In genomic region chr7:20158684-20159083, GRCh38 we compare ENCODE assay signal across 11 cellular contexts. TPM values are rescaled to one million over a fixed set of nuclear protein-coding genes. Genes with fewer than 3 reads are reported as not detected.
DNase-seq lines count a peak whose midpoint lies in the region; ATAC-seq and TF ChIP-seq lines count a peak whose summit lies in the region.
"Had no signal": no experiment of that assay in that cellular context is flagged by ENCODE, and none has a peak within 500 bp of the region (broad histone marks: within the 10 kb centered on the region; RNA-seq: fewer than 3 reads in every experiment).

No MANE protein-coding gene starts in this region.

- no peaks in the 10 kb centered on the region for H3K27me3 Mint-ChIP-seq in activated CD8-positive, alpha-beta T cell treated with anti-CD3 and anti-CD28 coated beads for 36 hours
- H3K27me3 Mint-ChIP-seq: central memory CD8-positive, alpha-beta T cell had no signal

- ATAC-seq in GM19351 (IDR thresholded peaks at IDR 0.05; ENCODE audit: unreplicated experiment), result peak; percentile 77
- ATAC-seq in left cardiac atrium, result peak; percentile 77 to 81
- no peak for ATAC-seq in HG03039 (IDR thresholded peaks at IDR 0.05; ENCODE audit: unreplicated experiment)
- ATAC-seq in activated CD8-positive, alpha-beta T cell treated with anti-CD3 and anti-CD28 coated beads for 36 hours, result no peak

- H3K4me1 Mint-ChIP-seq in activated CD8-positive, alpha-beta T cell treated with anti-CD3 and anti-CD28 coated beads for 36 hours (ENCODE audit: low read depth), result no peaks in the 10 kb centered on the region
- H3K4me1 Mint-ChIP-seq: central memory CD8-positive, alpha-beta T cell had no signal

- CTCF ChIA-PET in activated CD8-positive, alpha-beta T cell treated with anti-CD3 and anti-CD28 coated beads for 36 hours (lab: Charles Lee), result interaction anchor here (0.9 to 1.7 kb wide), 3 partner anchors 10 to 411 kb away, joined by 3 to 6 read pairs (median 4); no protein-coding TSS in a partner anchor

- TF ChIP-seq CTCF in AG09319 (IDR thresholded peaks at IDR 0.05; ENCODE audit: low read depth, low read length), result peak; percentile 12
- no peak for TF ChIP-seq CTCF in activated CD8-positive, alpha-beta T cell treated with anti-CD3 and anti-CD28 coated beads for 36 hours (IDR thresholded peaks at IDR 0.05)

- H3K36me3 Mint-ChIP-seq in activated CD8-positive, alpha-beta T cell treated with anti-CD3 and anti-CD28 coated beads for 36 hours (ENCODE audit: low read depth), result no peaks in the 10 kb centered on the region

- H3K9me3 Mint-ChIP-seq in activated CD8-positive, alpha-beta T cell treated with anti-CD3 and anti-CD28 coated beads for 36 hours, result no peaks in the 10 kb centered on the region
- H3K9me3 Mint-ChIP-seq: central memory CD8-positive, alpha-beta T cell had no signal

- POLR2A ChIA-PET in activated CD8-positive, alpha-beta T cell treated with anti-CD3 and anti-CD28 coated beads for 36 hours (lab: Charles Lee), result no interaction called here

- no peak for DNase-seq in AG09319 (ENCODE audit: extremely low read depth, low read depth)
- peak; percentile 56 for DNase-seq in RPMI7951 (ENCODE audit: low read depth)
- no peak for DNase-seq in left cardiac atrium
- DNase-seq in activated T-cell treated with anti-CD3 and anti-CD28 coated beads for 4 hours, result no peak
- DNase-seq in NCI-H146 treated with DMSO at 0.1 percent for 48 hours (lab: John Stamatoyannopoulos, UW; ENCODE audit: unreplicated experiment), result no peak
- DNase-seq in activated CD8-positive, alpha-beta T cell treated with anti-CD3 and anti-CD28 coated beads for 36 hours, result no peak
- DNase-seq: DMS79 treated with DMSO at 0.1 percent for 48 hours, NCI-H1930 had no signal

- intact Hi-C loops in left cardiac atrium (cut with DNase I), result loop anchor here (2.0 to 10.0 kb wide), 3 partner anchors 156 to 440 kb away; no protein-coding TSS in a partner anchor
- intact Hi-C loops in activated CD8-positive, alpha-beta T cell treated with anti-CD3 and anti-CD28 coated beads for 36 hours (cut with micrococcal nuclease), result no loop called here

- no peak overlapping the region for H3K4me3 Mint-ChIP-seq in activated CD8-positive, alpha-beta T cell treated with anti-CD3 and anti-CD28 coated beads for 36 hours
- H3K4me3 Mint-ChIP-seq: central memory CD8-positive, alpha-beta T cell had no signal

- no peak overlapping the region for H3K27ac Mint-ChIP-seq in activated CD8-positive, alpha-beta T cell treated with anti-CD3 and anti-CD28 coated beads for 36 hours

RNA-seq across cellular contexts. Expression of gene MACC1, which starts 58.5 kb away (rescaled TPM):
- total RNA-seq in RPMI7951 (2014; rRNA removed; shearing (Covaris generic)), result 0.24 and 0.39 TPM in 2 replicates
- total RNA-seq in left cardiac atrium, result under 1 TPM; 0.06 to 0.16 TPM
- total RNA-seq in activated CD8-positive, alpha-beta T cell treated with anti-CD3 and anti-CD28 coated beads for 36 hours, result under 1 TPM; 0.14 to 0.38 TPM

Comparison
In these comparisons a context has a peak if more than half of its experiments do, and no peak if none do; other contexts are left out.
1. ATAC-seq: peak in GM19351 (single experiment) and left cardiac atrium (2 of 2); none in HG03039 (single experiment) and activated CD8-positive, alpha-beta T cell treated with anti-CD3 and anti-CD28 coated beads for 36 hours (single experiment).